27 cellular contexts compared by ENCODE assay signal in genomic region chr14:74474376-74474775, GRCh38. TPM values are rescaled to one million over a fixed set of nuclear protein-coding genes. Genes with fewer than 3 reads are reported as not detected.
A peak's percentile ranks its signal among the peaks of the same experiment; 100 is the strongest.
DNase-seq lines count a peak whose midpoint lies in the region; FAIRE-seq lines count a peak whose summit lies in the region.
"Had no signal": no experiment of that assay in that cellular context is flagged by ENCODE, and none has a peak within 500 bp of the region (broad histone marks: within the 10 kb centered on the region; RNA-seq: fewer than 3 reads in every experiment).

No MANE protein-coding gene starts in this region.

- no peaks in the 10 kb centered on the region for H3K4me1 Mint-ChIP-seq in activated naive CD4-positive, alpha-beta T cell treated with anti-CD3 and anti-CD28 coated beads, Interleukin-2, amount 50 U/mL, for 24 hours
- H3K4me1 Mint-ChIP-seq: activated T-helper 17 cell treated with anti-CD3 and anti-CD28 coated beads, Interleukin-2, amount 50 U/mL, for 72 hours had no signal

- H3K27ac Mint-ChIP-seq in activated naive CD4-positive, alpha-beta T cell treated with anti-CD3 and anti-CD28 coated beads, Interleukin-2, amount 50 U/mL, for 24 hours, result peak overlapping the region; percentile 6
- H3K27ac Mint-ChIP-seq: activated CD4-positive, alpha-beta memory T cell treated with anti-CD3 and anti-CD28 coated beads for 36 hours; activated T-helper 17 cell treated with anti-CD3 and anti-CD28 coated beads, Interleukin-2, amount 50 U/mL, for 72 hours; CD8-positive, alpha-beta T cell; progenitor cell of endocrine pancreas; T-helper 1 cell treated with Interleukin-12 subunit alpha and Interleukin-12 subunit beta and Interleukin-4 antibody, amounts not matched to agents 30 μg/mL and 1 μg/mL, for 36 hours had no signal

- peaks cover 6% of the 10 kb centered on the region for H3K36me3 Mint-ChIP-seq in activated naive CD4-positive, alpha-beta T cell treated with anti-CD3 and anti-CD28 coated beads, Interleukin-2, amount 50 U/mL, for 24 hours

- H3K27me3 Mint-ChIP-seq in activated naive CD4-positive, alpha-beta T cell treated with anti-CD3 and anti-CD28 coated beads, Interleukin-2, amount 50 U/mL, for 24 hours, result no peaks in the 10 kb centered on the region
- H3K27me3 Mint-ChIP-seq: activated CD4-positive, alpha-beta memory T cell treated with anti-CD3 and anti-CD28 coated beads for 36 hours; activated T-helper 17 cell treated with anti-CD3 and anti-CD28 coated beads, Interleukin-2, amount 50 U/mL, for 72 hours; progenitor cell of endocrine pancreas had no signal

- no peaks in the 10 kb centered on the region for H3K9me3 Mint-ChIP-seq in activated naive CD4-positive, alpha-beta T cell treated with anti-CD3 and anti-CD28 coated beads, Interleukin-2, amount 50 U/mL, for 24 hours
- H3K9me3 Mint-ChIP-seq: activated CD4-positive, alpha-beta memory T cell treated with anti-CD3 and anti-CD28 coated beads for 36 hours; activated T-helper 17 cell treated with anti-CD3 and anti-CD28 coated beads, Interleukin-2, amount 50 U/mL, for 72 hours; CD8-positive, alpha-beta T cell; T-helper 1 cell treated with Interleukin-12 subunit alpha and Interleukin-12 subunit beta and Interleukin-4 antibody, amounts not matched to agents 30 μg/mL and 1 μg/mL, for 36 hours had no signal

- H3K4me3 Mint-ChIP-seq in activated naive CD4-positive, alpha-beta T cell treated with anti-CD3 and anti-CD28 coated beads, Interleukin-2, amount 50 U/mL, for 24 hours, result no peak overlapping the region
- H3K4me3 Mint-ChIP-seq: activated CD4-positive, alpha-beta memory T cell treated with anti-CD3 and anti-CD28 coated beads for 36 hours; activated T-helper 17 cell treated with anti-CD3 and anti-CD28 coated beads, Interleukin-2, amount 50 U/mL, for 72 hours; CD8-positive, alpha-beta T cell; T-helper 1 cell treated with Interleukin-12 subunit alpha and Interleukin-12 subunit beta and Interleukin-4 antibody, amounts not matched to agents 30 μg/mL and 1 μg/mL, for 36 hours had no signal

- no peak for DNase-seq in activated naive CD4-positive, alpha-beta T cell (lab: John Stamatoyannopoulos, UW)
- DNase-seq in caudate nucleus (lab: John Stamatoyannopoulos, UW), result peak in 1 of 61 donors; percentile 9
- DNase-seq in myocyte (ENCODE audit: low read depth), result peak; percentile 76
- DNase-seq in urothelium cell line (ENCODE audit: low spot score), result no peak
- DNase-seq in DMS79 treated with DMSO at 0.1 percent for 48 hours (lab: John Stamatoyannopoulos, UW), result no peak
- no peak for DNase-seq in substantia nigra (lab: John Stamatoyannopoulos, UW)
- DNase-seq in GM19238 (ENCODE audit: insufficient read length, low spot score), result no peak
- DNase-seq: activated CD4-positive, alpha-beta memory T cell treated with anti-CD3 and anti-CD28 coated beads for 36 hours; activated CD4-positive, CD25-positive, alpha-beta regulatory T cell treated with anti-CD3 and anti-CD28 coated beads, Interleukin-2, amount 50 U/mL, for 72 hours; AML-193; body of pancreas; CD8-positive, alpha-beta T cell; heart left ventricle; kidney glomerular epithelial cell; NCI-H1105 treated with DMSO at 0.1 percent for 48 hours; NCI-H2029; NCI-H2227 treated with DMSO at 0.1 percent for 48 hours; sigmoid colon; stimulated activated naive CD4-positive, alpha-beta T cell treated with Interleukin-2 at 50 U/mL for 16 hours had no signal

- FAIRE-seq in urothelium cell line (lab: Jason Lieb, UNC), result peak; percentile 5
- FAIRE-seq: TTC549 had no signal

- H3K27ac ChIP-seq in caudate nucleus (ENCODE audit: low read depth, low read length), result peak overlapping the region; percentile 75
- H3K27ac ChIP-seq in substantia nigra (ENCODE audit: low read depth, low read length, poor library complexity, severe bottlenecking), result no peak overlapping the region
- H3K27ac ChIP-seq: body of pancreas, heart left ventricle, sigmoid colon had no signal

RNA-seq across cellular contexts. Expression of gene NPC2, which starts 18.7 kb away (rescaled TPM):
- 658 and 898 TPM in 2 replicates for total RNA-seq in myocyte
- 421 TPM for polyA plus RNA-seq in myocyte (2012)

RNA-seq across cellular contexts. Expression of gene ISCA2, which starts 19.2 kb away (rescaled TPM):
- 14.6 and 27.0 TPM in 2 replicates for total RNA-seq in myocyte
- polyA plus RNA-seq in myocyte (2012), result 19.1 TPM

RNA-seq across cellular contexts. Expression of gene SYNDIG1L, which starts 48.4 kb away (rescaled TPM):
- total RNA-seq in myocyte, result 0.24 TPM in 1 of 2 replicates, not detected in the other
- not detected for polyA plus RNA-seq in myocyte (2012)
- total RNA-seq: A172; activated CD4-positive, alpha-beta memory T cell treated with anti-CD3 and anti-CD28 coated beads for 36 hours; activated T-helper 17 cell treated with anti-CD3 and anti-CD28 coated beads, Interleukin-2, amount 50 U/mL, for 72 hours; CD8-positive, alpha-beta T cell; G401; RPMI7951 had no signal
